Comparison of ENCODE assay signal across 8 cellular contexts in genomic region chr1:67053785-67054759, GRCh38. TPM values are rescaled to one million over a fixed set of nuclear protein-coding genes. Genes with fewer than 3 reads are reported as not detected.
DNase-seq lines count a peak whose midpoint lies in the region; ATAC-seq and TF ChIP-seq lines count a peak whose summit lies in the region.

SLC35D1 (minus strand) TSS chr1:67054148; CDS start chr1:67054013, 135 bp downstream.

- TF ChIP-seq POLR2A in stomach (IDR thresholded peaks at IDR 0.05) = peak in 1 of 4 donors; percentile 28

- no peaks in the 10 kb centered on the region for H3K9me3 Mint-ChIP-seq in activated T-helper 2 cell treated with anti-CD3 and anti-CD28 coated beads, Interferon-gamma antibody, Interleukin-2, Interleukin-4, amounts not matched to agents 10 μg/mL and 5 μg/mL and 100 μg/mL, durations not matched to agents 14 hours and 24 hours and 36 hours
- no peaks in the 10 kb centered on the region for H3K9me3 Mint-ChIP-seq in nephron progenitor cell

- CTCF ChIA-PET in RWPE1 (lab: Yijun Ruan, JAX) = interaction anchor here (0.6 to 2.0 kb wide), 2 partner anchors 58 to 92 kb away, joined by 3 to 4 read pairs; no protein-coding TSS in a partner anchor

- H3K27me3 Mint-ChIP-seq in activated T-helper 2 cell treated with anti-CD3 and anti-CD28 coated beads, Interferon-gamma antibody, Interleukin-2, Interleukin-4, amounts not matched to agents 10 μg/mL and 5 μg/mL and 100 μg/mL, durations not matched to agents 14 hours and 24 hours and 36 hours (ENCODE audit: low read depth) = peaks cover 7% of the 10 kb centered on the region
- peaks cover 4% of the 10 kb centered on the region for H3K27me3 Mint-ChIP-seq in nephron progenitor cell (ENCODE audit: low read depth, poor library complexity)

- no peak for TF ChIP-seq CTCF in RWPE1 (conservative IDR thresholded peaks at IDR 0.05; ENCODE audit: low read depth)
- no peak for TF ChIP-seq CTCF in fibroblast of pulmonary artery (IDR thresholded peaks at IDR 0.05; ENCODE audit: low read length, missing control alignments)
- no peak for TF ChIP-seq CTCF in nephron progenitor cell (IDR thresholded peaks at IDR 0.05)
- TF ChIP-seq CTCF in stomach (IDR thresholded peaks at IDR 0.05) = no peak

- H3K9me3 ChIP-seq in KOPT-K1 (ENCODE audit: insufficient read depth, low read length, poor library complexity, severe bottlenecking) (no peaks in the 10 kb centered on the region), stomach (no peaks in the 10 kb centered on the region)

- peak within 1 kb of the TSS; percentile 93 for H3K27ac Mint-ChIP-seq in activated T-helper 2 cell treated with anti-CD3 and anti-CD28 coated beads, Interferon-gamma antibody, Interleukin-2, Interleukin-4, amounts not matched to agents 10 μg/mL and 5 μg/mL and 100 μg/mL, durations not matched to agents 14 hours and 24 hours and 36 hours
- H3K27ac Mint-ChIP-seq in nephron progenitor cell = peak within 1 kb of the TSS; percentile 96

- DNase-seq in EH (ENCODE audit: low read depth) (peak; percentile 74), RWPE1 (ENCODE audit: low spot score) (peak; percentile 64), fibroblast of pulmonary artery (ENCODE audit: low read depth) (peak; percentile 68), nephron progenitor cell (peak; percentile 86), stomach (peak; percentile 69)
- peak; percentile 71 for DNase-seq in activated T-helper 2 cell treated with anti-CD3 and anti-CD28 coated beads, Interferon-gamma antibody, Interleukin-2, Interleukin-4, amounts not matched to agents 10 μg/mL and 5 μg/mL and 100 μg/mL, durations not matched to agents 14 hours and 24 hours and 36 hours (ENCODE audit: low spot score)

- peak; percentile 83 for ATAC-seq in GM21825 (IDR thresholded peaks at IDR 0.05; ENCODE audit: unreplicated experiment)

- H3K36me3 Mint-ChIP-seq in activated T-helper 2 cell treated with anti-CD3 and anti-CD28 coated beads, Interferon-gamma antibody, Interleukin-2, Interleukin-4, amounts not matched to agents 10 μg/mL and 5 μg/mL and 100 μg/mL, durations not matched to agents 14 hours and 24 hours and 36 hours (ENCODE audit: low read depth) = peaks cover 25% of the 10 kb centered on the region
- H3K36me3 Mint-ChIP-seq in nephron progenitor cell (ENCODE audit: low read depth) = peaks cover 21% of the 10 kb centered on the region

- peaks cover 20% of the 10 kb centered on the region for H3K36me3 ChIP-seq in KOPT-K1 (ENCODE audit: insufficient read depth, low read length)
- H3K36me3 ChIP-seq in stomach = peaks cover 0 to 17% (median 8%) of the 10 kb centered on the region in 4 donors

- peak; percentile 8 for TF ChIP-seq EP300 in stomach (IDR thresholded peaks at IDR 0.05)

- intact Hi-C loops in activated T-helper 2 cell treated with anti-CD3 and anti-CD28 coated beads, Interferon-gamma antibody, Interleukin-2, Interleukin-4, amounts not matched to agents 10 μg/mL and 5 μg/mL and 100 μg/mL, durations not matched to agents 14 hours and 24 hours and 36 hours (cut with micrococcal nuclease) = loop anchor here (2.0 to 10.0 kb wide), 8 partner anchors 57 to 1443 kb away; partner anchors contain the start of gene DEPDC1
- intact Hi-C loops in stomach (cut with DNase I; ENCODE audit: low total_unique reads) = loop anchor here (10.0 kb wide), 1 partner anchor 81 kb away; the partner anchor contains the start of gene C1orf141

- no peaks in the 10 kb centered on the region for H3K27me3 ChIP-seq in stomach

- H3K4me3 Mint-ChIP-seq in activated T-helper 2 cell treated with anti-CD3 and anti-CD28 coated beads, Interferon-gamma antibody, Interleukin-2, Interleukin-4, amounts not matched to agents 10 μg/mL and 5 μg/mL and 100 μg/mL, durations not matched to agents 14 hours and 24 hours and 36 hours (ENCODE audit: low read depth) = peak within 1 kb of the TSS; percentile 92
- peak within 1 kb of the TSS; percentile 93 for H3K4me3 Mint-ChIP-seq in nephron progenitor cell

- H3K4me3 ChIP-seq in fibroblast of pulmonary artery (replicated peaks; ENCODE audit: low read depth, low read length) (peak within 1 kb of the TSS; percentile 86), stomach (peak within 1 kb of the TSS; percentile 73 to 85 (median 76))

- peaks cover 25% of the 10 kb centered on the region for H3K4me1 Mint-ChIP-seq in activated T-helper 2 cell treated with anti-CD3 and anti-CD28 coated beads, Interferon-gamma antibody, Interleukin-2, Interleukin-4, amounts not matched to agents 10 μg/mL and 5 μg/mL and 100 μg/mL, durations not matched to agents 14 hours and 24 hours and 36 hours (ENCODE audit: low read depth)
- H3K4me1 Mint-ChIP-seq in nephron progenitor cell = peaks cover 40% of the 10 kb centered on the region

- H3K27ac ChIP-seq in KOPT-K1 (ENCODE audit: low read depth, low read length, poor library complexity, severe bottlenecking) (peak within 1 kb of the TSS; percentile 86), RWPE1 (peak within 1 kb of the TSS; percentile 89), stomach (peak within 1 kb of the TSS; percentile 95 to 99 (median 97))

- peaks cover 16 to 41% (median 30%) of the 10 kb centered on the region in 4 donors for H3K4me1 ChIP-seq in stomach

- WGBS in stomach, 5 donors = 1 to 2% (median 1%) methylated on average over 37 to 73 of the region's 73 CpGs

- POLR2A ChIA-PET in RWPE1 (lab: Yijun Ruan, JAX; ENCODE audit: low non-redundant PET) = interaction anchor here (0.6 kb wide), 2 partner anchors 87 to 180 kb away, joined by 3 to 7 read pairs; no protein-coding TSS in a partner anchor

RNA-seq across cellular contexts. Expression of gene SLC35D1, which starts in this region (rescaled TPM):
- 14.5 and 14.8 TPM in 2 replicates for total RNA-seq in activated T-helper 2 cell treated with anti-CD3 and anti-CD28 coated beads, Interferon-gamma antibody, Interleukin-2, Interleukin-4, amounts not matched to agents 10 μg/mL and 5 μg/mL and 100 μg/mL, durations not matched to agents 14 hours and 24 hours and 36 hours
- 10 to 100 TPM in 4 of 5 donors, 1 to 10 TPM in 1; 8.8 to 40.8 (median 19.4) TPM for total RNA-seq in stomach
- polyA plus RNA-seq in stomach = 1 to 10 TPM; 1.7 to 4.0 (median 2.3) TPM

Comparison
In these comparisons a context has a peak if more than half of its experiments do, and no peak if none do; other contexts are left out.
1. Peak in every context shown above with its lines: DNase-seq, ATAC-seq, H3K4me3 ChIP-seq and H3K27ac ChIP-seq.